In genomic region chr7:66557214-66558200, GRCh38 we compare ENCODE assay signal across 8 cellular contexts.
DNase-seq lines count a peak whose midpoint lies in the region; ATAC-seq, FAIRE-seq and TF ChIP-seq lines count a peak whose summit lies in the region.

No MANE protein-coding gene starts in this region.

- H2AFZ ChIP-seq in osteoblast (ENCODE audit: low read length): no peak overlapping the region

- H3K27me3 ChIP-seq in osteoblast (ENCODE audit: insufficient read depth, low read length) (no peaks in the 10 kb centered on the region), tibial artery (no peaks in the 10 kb centered on the region)

- H3K4me1 ChIP-seq in osteoblast (ENCODE audit: insufficient read depth, low read length) (peaks cover 5% of the 10 kb centered on the region), tibial artery (peaks cover 0 to 30% (median 8%) of the 10 kb centered on the region in 4 donors)

- FAIRE-seq in frontal cortex (lab: Jason Lieb, UNC): no peak

- intact Hi-C loops in tibial artery (cut with DNase I; ENCODE audit: low total_unique reads): loop anchor here (10.0 kb wide), 1 partner anchor 97 kb away; no protein-coding TSS in a partner anchor

- peak overlapping the region; percentile 39 for H3K4me2 ChIP-seq in osteoblast (ENCODE audit: insufficient read depth, low read length)

- H4K20me1 ChIP-seq in osteoblast (ENCODE audit: insufficient read depth, low read length): peaks cover 38% of the 10 kb centered on the region

- peak overlapping the region; percentile 64 for H3K27ac ChIP-seq in RWPE1
- no peak overlapping the region for H3K27ac ChIP-seq in osteoblast (ENCODE audit: low read depth, low read length)
- no peak overlapping the region for H3K27ac ChIP-seq in tibial artery

- H3K9me3 ChIP-seq in osteoblast (ENCODE audit: low read depth, low read length) (no peaks in the 10 kb centered on the region), tibial artery (no peaks in the 10 kb centered on the region)

- H3K4me3 ChIP-seq in GM12865 (ENCODE audit: low read depth, low read length): no peak overlapping the region
- no peak overlapping the region for H3K4me3 ChIP-seq in osteoblast (ENCODE audit: insufficient read depth, low read length)
- H3K4me3 ChIP-seq in tibial artery: peak overlapping the region in 1 of 2 donors; percentile 24

- DNase-seq in GM12865 (ENCODE audit: low read depth): peak; percentile 66
- peak; percentile 61 for DNase-seq in RWPE1 (ENCODE audit: low spot score)
- peak; percentile 89 for DNase-seq in activated effector memory CD4-positive, alpha-beta T cell treated with anti-CD3 and anti-CD28 coated beads, Interleukin-2, amount 50 U/mL, for 16 hours
- DNase-seq in frontal cortex (ENCODE audit: low spot score in 2 of 2): peak; percentile 80 to 81
- DNase-seq in osteoblast (ENCODE audit: insufficient read length, low spot score, missing footprints): peak; percentile 99
- DNase-seq in tibial artery: peak; percentile 56 to 81

- peaks cover 74% of the 10 kb centered on the region for H3K79me2 ChIP-seq in osteoblast (ENCODE audit: insufficient read depth, low read length)

- POLR2A ChIA-PET in RWPE1 (lab: Yijun Ruan, JAX; ENCODE audit: low non-redundant PET): no interaction called here

- ATAC-seq in HG03095 (IDR thresholded peaks at IDR 0.05; ENCODE audit: unreplicated experiment) (peak; percentile 61), HG02884 (IDR thresholded peaks at IDR 0.05; ENCODE audit: unreplicated experiment) (no peak)

- CTCF ChIA-PET in RWPE1 (lab: Yijun Ruan, JAX): interaction anchor here (0.7 to 1.3 kb wide), 7 partner anchors 12 to 267 kb away, joined by 3 to 6 read pairs (median 3); partner anchors contain the start of gene KCTD7

- peak; percentile 97 for TF ChIP-seq CTCF in GM12865 (IDR thresholded peaks at IDR 0.05; ENCODE audit: insufficient read depth, low read depth, low read length, missing control alignments)
- TF ChIP-seq CTCF in RWPE1 (conservative IDR thresholded peaks at IDR 0.05; ENCODE audit: low read depth): peak; percentile 99
- TF ChIP-seq CTCF in osteoblast (IDR thresholded peaks at IDR 0.05; ENCODE audit: extremely low read depth, low read depth, low read length): peak; percentile 90
- peak; percentile 90 to 98 for TF ChIP-seq CTCF in tibial artery (IDR thresholded peaks at IDR 0.05)

- H3K36me3 ChIP-seq in osteoblast (ENCODE audit: insufficient read depth, low read length) (peaks cover 40% of the 10 kb centered on the region), tibial artery (peaks cover 3 to 59% (median 42%) of the 10 kb centered on the region in 3 donors)
